8 cellular contexts compared by ENCODE assay signal in the genomic region with DNA sequence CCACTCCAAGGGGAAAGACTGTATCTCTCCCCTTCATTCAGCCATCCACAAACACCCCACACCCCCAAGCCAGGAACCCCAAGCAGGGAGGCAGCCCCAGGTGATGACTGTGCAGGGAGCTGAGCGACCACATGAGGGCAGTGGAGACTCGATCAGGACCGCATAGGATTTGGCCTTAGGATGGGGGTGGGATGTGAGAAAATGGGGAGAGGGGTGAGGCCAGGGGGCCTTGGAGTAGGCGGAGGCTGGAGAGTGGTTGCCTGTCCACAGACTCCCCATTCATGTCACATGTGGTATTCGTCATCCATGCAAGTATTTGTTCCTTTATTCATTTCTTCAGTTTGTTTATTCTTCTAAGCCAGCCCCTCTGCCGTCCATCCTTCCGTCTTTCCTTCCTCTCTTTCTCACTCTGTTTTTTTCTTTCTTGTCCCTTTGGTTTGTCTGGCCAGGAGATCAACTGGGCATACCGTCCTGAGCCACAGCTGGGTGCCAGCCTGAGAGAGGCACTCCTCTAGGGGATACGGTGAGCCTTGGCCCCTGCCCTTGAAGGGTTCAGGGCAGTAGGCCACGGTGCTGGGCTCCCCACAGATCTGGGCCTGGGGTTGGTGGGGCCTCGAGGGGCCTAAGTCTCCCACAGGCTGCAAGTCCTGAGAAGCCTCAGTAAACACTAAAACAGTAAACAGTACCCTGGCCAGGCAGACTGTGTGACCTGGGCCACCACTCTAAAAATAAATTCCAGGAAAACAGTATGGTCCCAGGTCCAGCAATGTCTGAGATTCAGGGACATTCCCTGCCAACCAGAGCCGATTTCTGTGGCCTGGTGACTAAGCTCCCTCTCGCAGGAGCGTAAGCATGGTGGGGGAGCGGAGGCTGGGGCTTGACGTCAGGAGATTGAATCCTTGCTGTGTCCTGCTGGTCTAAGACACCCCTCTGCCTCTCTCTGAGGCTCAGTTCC.
DNase-seq lines count a peak whose midpoint lies in the region; ATAC-seq and TF ChIP-seq lines count a peak whose summit lies in the region.

No MANE protein-coding gene starts in this region.

- H3F3A ChIP-seq in Loucy (ENCODE audit: low read depth): no peaks in the 10 kb centered on the region

- no peaks in the 10 kb centered on the region for H4K20me1 ChIP-seq in Loucy (ENCODE audit: insufficient read depth, low read length, poor library complexity, severe bottlenecking)

- no peak overlapping the region for H3K9ac ChIP-seq in Loucy (ENCODE audit: low read depth, low read length, poor library complexity, severe bottlenecking)

- no peak overlapping the region for H3K4me3 ChIP-seq in Loucy (ENCODE audit: low read length, poor library complexity, severe bottlenecking)

- H3K79me2 ChIP-seq in Loucy (ENCODE audit: insufficient read depth, low read length): no peaks in the 10 kb centered on the region

- no peak overlapping the region for H3K4me2 ChIP-seq in Loucy (ENCODE audit: low read depth, low read length, poor library complexity, severe bottlenecking)

- peak; percentile 65 for ATAC-seq in stimulated activated naive CD8-positive, alpha-beta T cell treated with anti-CD3 and anti-CD28 coated beads, Interleukin-15, Interleukin-2, amounts not matched to agents 100 U/mL and 50 U/mL, for 24 hours
- no peak for ATAC-seq in GM19351 (IDR thresholded peaks at IDR 0.05; ENCODE audit: unreplicated experiment)

- TF ChIP-seq CTCF in Loucy (conservative IDR thresholded peaks at IDR 0.05; ENCODE audit: low read length): peak; percentile 78

- H3K9me3 ChIP-seq in Loucy (ENCODE audit: insufficient read depth, low read depth, low read length): no peaks in the 10 kb centered on the region

- H3K9me2 ChIP-seq in Loucy (replicated peaks; ENCODE audit: low read depth, low read length): no peaks in the 10 kb centered on the region

- no peaks in the 10 kb centered on the region for H3K36me3 ChIP-seq in Loucy (ENCODE audit: insufficient read depth, low read length)

- no peak overlapping the region for H2AFZ ChIP-seq in Loucy (ENCODE audit: low read length)

- H3K4me1 ChIP-seq in Loucy (ENCODE audit: insufficient read depth, low read length, poor library complexity, severe bottlenecking): no peaks in the 10 kb centered on the region

- DNase-seq in NCI-H345 (lab: John Stamatoyannopoulos, UW) (peak; percentile 17), NCI-H345 treated with DMSO at 0.1 percent for 48 hours (lab: John Stamatoyannopoulos, UW; ENCODE audit: unreplicated experiment) (no peak), UCSD-AML1 (lab: John Stamatoyannopoulos, UW; ENCODE audit: unreplicated experiment) (peak; percentile 24), ecto neural progenitor cell (ENCODE audit: low spot score) (peak; percentile 78), medulla oblongata (ENCODE audit: extremely low spot score) (peak; percentile 33)
- peak; percentile 63 for DNase-seq in stimulated activated naive CD8-positive, alpha-beta T cell treated with anti-CD3 and anti-CD28 coated beads, Interleukin-15, Interleukin-2, amounts not matched to agents 100 U/mL and 50 U/mL, for 24 hours

- H3K27me3 ChIP-seq in Loucy (ENCODE audit: insufficient read depth, low read length, poor library complexity, severe bottlenecking): no peaks in the 10 kb centered on the region
